9 cellular contexts compared by ENCODE assay signal in genomic region chr7:79298145-79298760, GRCh38.
DNase-seq lines count a peak whose midpoint lies in the region; ATAC-seq and TF ChIP-seq lines count a peak whose summit lies in the region.
"Had no signal": no experiment of that assay in that cellular context is flagged by ENCODE, and none has a peak within 500 bp of the region (broad histone marks: within the 10 kb centered on the region; RNA-seq: fewer than 3 reads in every experiment).

No MANE protein-coding gene starts in this region.

- no peak for ATAC-seq in HG02610 (IDR thresholded peaks at IDR 0.05; ENCODE audit: unreplicated experiment)

- peak in 1 of 2 experiments; percentile 42 for DNase-seq in Caco-2
- peak; percentile 14 for DNase-seq in GM20000 (ENCODE audit: low spot score)
- peak; percentile 77 for DNase-seq in NCI-H69 (lab: John Stamatoyannopoulos, UW)
- peak; percentile 56 for DNase-seq in cerebellum (ENCODE audit: low spot score)
- DNase-seq in mesothelial cell of epicardium (ENCODE audit: low spot score in 2 of 2, unreplicated experiment in 2 of 2) = peak in 1 of 2 experiments; percentile 40
- no peak for DNase-seq in activated gamma-delta T cell treated with Interleukin-2 at 50 U/mL for 16 hours
- no peak for DNase-seq in HuH-7.5 (ENCODE audit: low spot score)

- H3K27ac Mint-ChIP-seq in Caco-2 (ENCODE audit: unreplicated experiment) (no peak overlapping the region), mesothelial cell of epicardium (no peak overlapping the region)
- H3K27ac Mint-ChIP-seq: T-helper 1 cell treated with Interleukin-12 subunit alpha and Interleukin-12 subunit beta and Interleukin-4 antibody, amounts not matched to agents 30 μg/mL and 1 μg/mL, for 36 hours had no signal

- no peaks in the 10 kb centered on the region for H3K27me3 ChIP-seq in Caco-2 (replicated peaks; ENCODE audit: control insufficient read depth, insufficient read depth, low read length)

- POLR2A ChIA-PET in Caco-2 (lab: Charles Lee) = no interaction called here

- intact Hi-C loops in Caco-2 (cut with micrococcal nuclease; ENCODE audit: unreplicated experiment) = loop anchor here (1.0 to 2.0 kb wide), 3 partner anchors 63 to 721 kb away; no protein-coding TSS in a partner anchor

- H3K4me1 ChIP-seq in Caco-2 = peaks cover 22% of the 10 kb centered on the region

- no peaks in the 10 kb centered on the region for H3K9me3 ChIP-seq in Caco-2

- no peak overlapping the region for H3K4me3 Mint-ChIP-seq in Caco-2 (ENCODE audit: unreplicated experiment)
- H3K4me3 Mint-ChIP-seq in mesothelial cell of epicardium = no peak overlapping the region
- H3K4me3 Mint-ChIP-seq: T-helper 1 cell treated with Interleukin-12 subunit alpha and Interleukin-12 subunit beta and Interleukin-4 antibody, amounts not matched to agents 30 μg/mL and 1 μg/mL, for 36 hours had no signal

- H3K4me1 Mint-ChIP-seq in Caco-2 (ENCODE audit: low read depth, unreplicated experiment) = peaks cover 7% of the 10 kb centered on the region
- H3K4me1 Mint-ChIP-seq in mesothelial cell of epicardium = no peaks in the 10 kb centered on the region

- peaks cover 18% of the 10 kb centered on the region for H3K9me3 Mint-ChIP-seq in Caco-2 (ENCODE audit: unreplicated experiment)
- peaks cover 4% of the 10 kb centered on the region for H3K9me3 Mint-ChIP-seq in mesothelial cell of epicardium
- H3K9me3 Mint-ChIP-seq: T-helper 1 cell treated with Interleukin-12 subunit alpha and Interleukin-12 subunit beta and Interleukin-4 antibody, amounts not matched to agents 30 μg/mL and 1 μg/mL, for 36 hours had no signal

- no peaks in the 10 kb centered on the region for H3K36me3 ChIP-seq in Caco-2 (ENCODE audit: control insufficient read depth, insufficient read depth, low read length)

- no TSS peak for BruUV-seq in Caco-2 (replicated peaks; lab: Mats Ljungman, UMichigan)

- TF ChIP-seq CTCF in Caco-2 (IDR thresholded peaks at IDR 0.05; ENCODE audit: insufficient read depth in 1 of 2, low read depth in 1 of 2, low read length in 1 of 2, severe bottlenecking in 1 of 2, unreplicated experiment in 1 of 2) (peak; percentile 65 to 81), GM20000 (IDR thresholded peaks at IDR 0.05; ENCODE audit: extremely low read depth, missing control alignments) (peak; percentile 37), mesothelial cell of epicardium (IDR thresholded peaks at IDR 0.05; ENCODE audit: unreplicated experiment) (peak; percentile 77)

- H3K4me3 ChIP-seq in Caco-2 (ENCODE audit: low read depth, low read length) = no peak overlapping the region

- H3K36me3 Mint-ChIP-seq in Caco-2 (ENCODE audit: insufficient read depth, unreplicated experiment) (no peaks in the 10 kb centered on the region), mesothelial cell of epicardium (no peaks in the 10 kb centered on the region)

- no peaks in the 10 kb centered on the region for H3K27me3 Mint-ChIP-seq in Caco-2 (ENCODE audit: insufficient read depth, unreplicated experiment)
- no peaks in the 10 kb centered on the region for H3K27me3 Mint-ChIP-seq in mesothelial cell of epicardium (ENCODE audit: low read depth)

- CTCF ChIA-PET in Caco-2 (lab: Charles Lee) = interaction anchor here (0.7 to 2.1 kb wide), 7 partner anchors 10 to 444 kb away, joined by 3 to 31 read pairs (median 4); no protein-coding TSS in a partner anchor

Comparison
In these comparisons a context has a peak if more than half of its experiments do, and no peak if none do; other contexts are left out.
1. DNase-seq: peak in GM20000 (single experiment), NCI-H69 (single experiment) and cerebellum (single experiment); none in activated gamma-delta T cell treated with Interleukin-2 at 50 U/mL for 16 hours (single experiment) and HuH-7.5 (single experiment).
2. Peak in every context shown above with its lines, with median percentiles within 50 percentile points of each other: CTCF ChIP-seq.